Comparison of ENCODE assay signal across 24 cellular contexts in genomic region chr15:77148191-77148590, GRCh38.
"Had no signal": no experiment of that assay in that cellular context is flagged by ENCODE, and none has a peak within 500 bp of the region (broad histone marks: within the 10 kb centered on the region; RNA-seq: fewer than 3 reads in every experiment).

No MANE protein-coding gene starts in this region.

- H3K9me3 Mint-ChIP-seq: T-cell had no signal

- H3K9ac ChIP-seq: SK-N-SH had no signal

- H3K4me3 Mint-ChIP-seq: T-cell had no signal

- H3K27me3 Mint-ChIP-seq: T-cell had no signal

- H3K9me3 ChIP-seq: SK-N-SH had no signal

- H3K4me1 Mint-ChIP-seq: T-cell had no signal

- H3K4me2 ChIP-seq: SK-N-SH had no signal

- H3K9me2 ChIP-seq: SK-N-SH had no signal

- DNase-seq: Kasumi-1, KG1, MV-4-11, NCI-H1048, NCI-H1105, NCI-H1417 treated with DMSO at 0.1 percent for 48 hours, NCI-H146, NCI-H1694 treated with DMSO at 0.1 percent for 48 hours, NCI-H1930, NCI-H2081 treated with DMSO at 0.1 percent for 48 hours, NCI-H2171, NCI-H226, NCI-H446, NCI-H510A, NCI-H524 treated with DMSO at 0.1 percent for 48 hours, NCI-H69, NCI-H774, Right ventricle myocardium superior, RPMI8226, SIG-M5, SK-N-SH, SW 1271, T-cell had no signal

- H3K27ac Mint-ChIP-seq: T-cell had no signal

- H3K27ac ChIP-seq: HL-60 had no signal
